ENCODE assay signal across 2 cellular contexts in the genomic region with DNA sequence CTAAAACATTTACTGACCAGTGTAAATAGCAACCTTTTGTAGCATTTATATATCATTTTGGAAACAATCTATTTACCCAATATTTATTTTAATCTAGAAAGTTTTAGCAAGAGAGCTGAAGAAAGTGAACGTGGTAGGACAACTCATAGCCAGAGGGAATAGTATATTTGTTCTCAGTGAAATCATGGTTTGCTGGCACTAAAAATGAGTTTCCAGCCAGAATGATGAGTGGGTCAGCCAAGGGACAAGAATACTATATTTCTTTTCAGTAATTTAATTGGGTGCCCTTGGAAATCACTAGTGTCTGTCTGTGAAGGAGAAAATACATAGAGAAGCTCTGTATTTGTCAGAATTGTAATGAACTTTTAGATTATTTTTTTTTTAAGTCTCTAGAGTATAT.
TF ChIP-seq lines count a peak whose summit lies in the region.

No MANE protein-coding gene starts in this region.

TF ChIP-seq in IMR-90, 13 proteins besides CTCF, POLR2A, EP300 and RAD21:
- TF ChIP-seq SMC3 (IDR thresholded peaks at IDR 0.05; ENCODE audit: low read depth, low read length) (no peak), MAZ (IDR thresholded peaks at IDR 0.05; ENCODE audit: borderline replicate concordance, low read depth, low read length) (no peak), MAFK (IDR thresholded peaks at IDR 0.05; ENCODE audit: low read depth, low read length) (no peak), RFX5 (IDR thresholded peaks at IDR 0.05; ENCODE audit: low read depth, low read length) (no peak), CEBPB (IDR thresholded peaks at IDR 0.05; ENCODE audit: low read depth, low read length) (no peak), MXI1 (IDR thresholded peaks at IDR 0.05; ENCODE audit: borderline replicate concordance, low read depth, low read length) (no peak), RCOR1 (IDR thresholded peaks at IDR 0.05; ENCODE audit: insufficient replicate concordance, low read length) (no peak), NFE2L2 (IDR thresholded peaks at IDR 0.05; ENCODE audit: low read depth, low read length) (no peak), BHLHE40 (IDR thresholded peaks at IDR 0.05; ENCODE audit: low read depth, low read length) (no peak), FOS (IDR thresholded peaks at IDR 0.05; ENCODE audit: low read depth, low read length) (no peak)
- TF ChIP-seq, protein P1, sequence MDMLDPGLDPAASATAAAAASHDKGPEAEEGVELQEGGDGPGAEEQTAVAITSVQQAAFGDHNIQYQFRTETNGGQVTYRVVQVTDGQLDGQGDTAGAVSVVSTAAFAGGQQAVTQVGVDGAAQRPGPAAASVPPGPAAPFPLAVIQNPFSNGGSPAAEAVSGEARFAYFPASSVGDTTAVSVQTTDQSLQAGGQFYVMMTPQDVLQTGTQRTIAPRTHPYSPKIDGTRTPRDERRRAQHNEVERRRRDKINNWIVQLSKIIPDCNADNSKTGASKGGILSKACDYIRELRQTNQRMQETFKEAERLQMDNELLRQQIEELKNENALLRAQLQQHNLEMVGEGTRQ (IDR thresholded peaks at IDR 0.05; ENCODE audit: low read depth, low read length) = no peak
- TF ChIP-seq, protein P2, sequence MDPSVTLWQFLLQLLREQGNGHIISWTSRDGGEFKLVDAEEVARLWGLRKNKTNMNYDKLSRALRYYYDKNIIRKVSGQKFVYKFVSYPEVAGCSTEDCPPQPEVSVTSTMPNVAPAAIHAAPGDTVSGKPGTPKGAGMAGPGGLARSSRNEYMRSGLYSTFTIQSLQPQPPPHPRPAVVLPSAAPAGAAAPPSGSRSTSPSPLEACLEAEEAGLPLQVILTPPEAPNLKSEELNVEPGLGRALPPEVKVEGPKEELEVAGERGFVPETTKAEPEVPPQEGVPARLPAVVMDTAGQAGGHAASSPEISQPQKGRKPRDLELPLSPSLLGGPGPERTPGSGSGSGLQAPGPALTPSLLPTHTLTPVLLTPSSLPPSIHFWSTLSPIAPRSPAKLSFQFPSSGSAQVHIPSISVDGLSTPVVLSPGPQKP (IDR thresholded peaks at IDR 0.05; ENCODE audit: borderline replicate concordance, low read depth, low read length) = no peak

TF ChIP-seq in HepG2, 621 proteins besides CTCF, POLR2A, EP300 and RAD21:
- TF ChIP-seq ZNF607 (CRISPR knock-in tag; IDR thresholded peaks at IDR 0.05; ENCODE audit: borderline replicate concordance) (no peak), ZNF75D (CRISPR knock-in tag; IDR thresholded peaks at IDR 0.05; ENCODE audit: borderline replicate concordance) (no peak), ZNF652 (CRISPR knock-in tag; IDR thresholded peaks at IDR 0.05; ENCODE audit: borderline replicate concordance, low read depth) (no peak), HMG20A (CRISPR knock-in tag; IDR thresholded peaks at IDR 0.05; ENCODE audit: borderline replicate concordance) (no peak), PAX8 (CRISPR knock-in tag; IDR thresholded peaks at IDR 0.05; ENCODE audit: borderline replicate concordance) (no peak), ZNF703 (CRISPR knock-in tag; IDR thresholded peaks at IDR 0.05; ENCODE audit: borderline replicate concordance) (no peak), ZNF12 (CRISPR knock-in tag; IDR thresholded peaks at IDR 0.05) (no peak), THAP11 (CRISPR knock-in tag; IDR thresholded peaks at IDR 0.05) (no peak), JUND (CRISPR knock-in tag; IDR thresholded peaks at IDR 0.05) (no peak), MTA1 (CRISPR knock-in tag; IDR thresholded peaks at IDR 0.05; ENCODE audit: borderline replicate concordance) (no peak), SIX4 (CRISPR knock-in tag; IDR thresholded peaks at IDR 0.05) (no peak), ZNF432 (CRISPR knock-in tag; IDR thresholded peaks at IDR 0.05; ENCODE audit: borderline replicate concordance) (no peak)
- TF ChIP-seq, protein P3, sequence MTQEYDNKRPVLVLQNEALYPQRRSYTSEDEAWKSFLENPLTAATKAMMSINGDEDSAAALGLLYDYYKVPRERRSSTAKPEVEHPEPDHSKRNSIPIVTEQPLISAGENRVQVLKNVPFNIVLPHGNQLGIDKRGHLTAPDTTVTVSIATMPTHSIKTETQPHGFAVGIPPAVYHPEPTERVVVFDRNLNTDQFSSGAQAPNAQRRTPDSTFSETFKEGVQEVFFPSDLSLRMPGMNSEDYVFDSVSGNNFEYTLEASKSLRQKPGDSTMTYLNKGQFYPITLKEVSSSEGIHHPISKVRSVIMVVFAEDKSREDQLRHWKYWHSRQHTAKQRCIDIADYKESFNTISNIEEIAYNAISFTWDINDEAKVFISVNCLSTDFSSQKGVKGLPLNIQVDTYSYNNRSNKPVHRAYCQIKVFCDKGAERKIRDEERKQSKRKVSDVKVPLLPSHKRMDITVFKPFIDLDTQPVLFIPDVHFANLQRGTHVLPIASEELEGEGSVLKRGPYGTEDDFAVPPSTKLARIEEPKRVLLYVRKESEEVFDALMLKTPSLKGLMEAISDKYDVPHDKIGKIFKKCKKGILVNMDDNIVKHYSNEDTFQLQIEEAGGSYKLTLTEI (CRISPR knock-in tag; conservative IDR thresholded peaks at IDR 0.05) = no peak
- TF ChIP-seq, protein P4, sequence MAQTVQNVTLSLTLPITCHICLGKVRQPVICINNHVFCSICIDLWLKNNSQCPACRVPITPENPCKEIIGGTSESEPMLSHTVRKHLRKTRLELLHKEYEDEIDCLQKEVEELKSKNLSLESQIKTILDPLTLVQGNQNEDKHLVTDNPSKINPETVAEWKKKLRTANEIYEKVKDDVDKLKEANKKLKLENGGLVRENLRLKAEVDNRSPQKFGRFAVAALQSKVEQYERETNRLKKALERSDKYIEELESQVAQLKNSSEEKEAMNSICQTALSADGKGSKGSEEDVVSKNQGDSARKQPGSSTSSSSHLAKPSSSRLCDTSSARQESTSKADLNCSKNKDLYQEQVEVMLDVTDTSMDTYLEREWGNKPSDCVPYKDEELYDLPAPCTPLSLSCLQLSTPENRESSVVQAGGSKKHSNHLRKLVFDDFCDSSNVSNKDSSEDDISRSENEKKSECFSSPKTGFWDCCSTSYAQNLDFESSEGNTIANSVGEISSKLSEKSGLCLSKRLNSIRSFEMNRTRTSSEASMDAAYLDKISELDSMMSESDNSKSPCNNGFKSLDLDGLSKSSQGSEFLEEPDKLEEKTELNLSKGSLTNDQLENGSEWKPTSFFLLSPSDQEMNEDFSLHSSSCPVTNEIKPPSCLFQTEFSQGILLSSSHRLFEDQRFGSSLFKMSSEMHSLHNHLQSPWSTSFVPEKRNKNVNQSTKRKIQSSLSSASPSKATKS (CRISPR knock-in tag; IDR thresholded peaks at IDR 0.05) = no peak
- TF ChIP-seq, protein P5, sequence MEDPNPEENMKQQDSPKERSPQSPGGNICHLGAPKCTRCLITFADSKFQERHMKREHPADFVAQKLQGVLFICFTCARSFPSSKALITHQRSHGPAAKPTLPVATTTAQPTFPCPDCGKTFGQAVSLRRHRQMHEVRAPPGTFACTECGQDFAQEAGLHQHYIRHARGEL (CRISPR knock-in tag; IDR thresholded peaks at IDR 0.05) = no peak
